In the genomic region with DNA sequence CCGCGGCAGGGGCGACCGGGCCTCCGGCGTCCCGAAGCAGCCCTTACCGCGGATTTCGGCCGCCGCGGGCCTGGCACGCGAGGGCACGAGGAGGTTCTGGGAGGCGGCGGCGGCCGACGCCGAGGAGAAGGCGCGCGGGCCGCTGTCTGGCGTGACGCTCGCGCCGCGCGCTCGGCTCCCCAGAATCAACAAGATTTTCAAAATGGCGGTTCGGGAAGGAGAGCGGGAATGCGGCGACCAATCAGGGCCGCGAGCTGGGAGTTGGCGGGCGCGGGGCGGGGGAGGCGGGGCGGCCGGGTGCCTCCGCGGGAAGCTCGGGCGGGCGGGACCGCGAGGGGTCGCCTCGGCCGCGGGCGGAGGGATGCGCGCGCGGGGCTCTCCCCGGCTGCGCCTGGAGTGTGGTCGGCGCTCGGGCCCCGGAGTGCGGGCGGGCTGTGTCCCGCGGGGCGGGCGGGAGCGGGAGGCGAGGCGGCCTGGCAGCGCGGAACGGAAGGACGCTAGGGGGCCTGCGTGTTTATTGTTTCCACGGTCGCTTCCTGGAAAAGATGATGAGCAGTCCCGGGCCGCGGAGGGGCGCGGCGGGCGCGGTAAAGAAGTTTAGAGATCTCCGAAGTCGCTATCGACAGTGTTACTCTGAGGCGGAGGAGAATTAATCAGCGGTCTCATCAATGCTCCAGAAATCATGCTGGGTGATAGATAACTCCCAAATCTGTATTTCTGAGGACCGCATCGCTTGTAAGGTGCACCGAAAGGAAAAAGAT, we compare ENCODE assay signal across 8 cellular contexts. TPM values are rescaled to one million over a fixed set of nuclear protein-coding genes. Genes with fewer than 3 reads are reported as not detected.
A peak's percentile ranks its signal among the peaks of the same experiment; 100 is the strongest.
DNase-seq lines count a peak whose midpoint lies in the region; ATAC-seq and TF ChIP-seq lines count a peak whose summit lies in the region.

A gene with protein sequence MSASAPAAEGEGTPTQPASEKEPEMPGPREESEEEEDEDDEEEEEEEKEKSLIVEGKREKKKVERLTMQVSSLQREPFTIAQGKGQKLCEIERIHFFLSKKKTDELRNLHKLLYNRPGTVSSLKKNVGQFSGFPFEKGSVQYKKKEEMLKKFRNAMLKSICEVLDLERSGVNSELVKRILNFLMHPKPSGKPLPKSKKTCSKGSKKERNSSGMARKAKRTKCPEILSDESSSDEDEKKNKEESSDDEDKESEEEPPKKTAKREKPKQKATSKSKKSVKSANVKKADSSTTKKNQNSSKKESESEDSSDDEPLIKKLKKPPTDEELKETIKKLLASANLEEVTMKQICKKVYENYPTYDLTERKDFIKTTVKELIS (minus strand): TSS at position 193 of the 761 bp plus-strand sequence. CDS start 543 bp downstream, outside the sequence.

- peak within 1 kb of the TSS; percentile 92 for H4K8ac ChIP-seq in trophoblast cell (ENCODE audit: low read depth, low read length)

- H2BK12ac ChIP-seq in trophoblast cell (ENCODE audit: low read length) = no peak within 1 kb of the TSS

- H3K4ac ChIP-seq in trophoblast cell (ENCODE audit: low read depth, low read length) = peak within 1 kb of the TSS; percentile 97

- peak within 1 kb of the TSS; percentile 91 for H2BK5ac ChIP-seq in trophoblast cell (ENCODE audit: low read depth, low read length, poor library complexity)

- TF ChIP-seq CTCF in GM12865 (IDR thresholded peaks at IDR 0.05; ENCODE audit: insufficient read depth, low read depth, low read length, missing control alignments) (peak; percentile 45), cardiac muscle cell (IDR thresholded peaks at IDR 0.05; ENCODE audit: low read depth, low read length) (peak; percentile 52), tibial artery (IDR thresholded peaks at IDR 0.05) (peak; percentile 57 to 59)

- peak within 1 kb of the TSS; percentile 95 for H3K14ac ChIP-seq in trophoblast cell (ENCODE audit: low read length)

- H4K12ac ChIP-seq in trophoblast cell (ENCODE audit: low read depth, low read length) = peak within 1 kb of the TSS; percentile 82

- H3K9ac ChIP-seq in trophoblast cell (ENCODE audit: low read length) = peak within 1 kb of the TSS; percentile 99

- no peaks in the 10 kb centered on the region for H3K4me1 ChIP-seq in cardiac muscle cell (ENCODE audit: low read depth)
- peaks cover 3 to 8% of the 10 kb centered on the region in 2 experiments for H3K4me1 ChIP-seq in trophoblast cell (ENCODE audit: control insufficient read depth in 1 of 2, insufficient read depth in 2 of 2, low read length in 2 of 2)
- H3K4me1 ChIP-seq in tibial artery = peaks cover 0 to 34% (median 24%) of the 10 kb centered on the region in 4 donors

- H3K9me3 ChIP-seq in cardiac muscle cell (ENCODE audit: low read depth) = no peaks in the 10 kb centered on the region
- peaks cover 2% of the 10 kb centered on the region for H3K9me3 ChIP-seq in trophoblast cell (ENCODE audit: insufficient read depth, low read depth, low read length)
- no peaks in the 10 kb centered on the region for H3K9me3 ChIP-seq in tibial artery

- H3K23ac ChIP-seq in trophoblast cell (ENCODE audit: low read length) = no peak within 1 kb of the TSS

- no peaks in the 10 kb centered on the region for H3K36me3 ChIP-seq in cardiac muscle cell
- H3K36me3 ChIP-seq in trophoblast cell (ENCODE audit: control insufficient read depth in 1 of 2, insufficient read depth in 2 of 2, low read length in 2 of 2) = peaks cover 2 to 3% of the 10 kb centered on the region in 2 experiments
- no peaks in the 10 kb centered on the region for H3K36me3 ChIP-seq in tibial artery

- peaks cover 27% of the 10 kb centered on the region for H3K79me2 ChIP-seq in trophoblast cell (ENCODE audit: control insufficient read depth, insufficient read depth, low read length, poor library complexity)

- peak within 1 kb of the TSS; percentile 96 for H4K91ac ChIP-seq in trophoblast cell (ENCODE audit: low read depth, low read length)

- H3K4me3 ChIP-seq in GM12865 (ENCODE audit: low read depth, low read length) = peak within 1 kb of the TSS; percentile 83
- H3K4me3 ChIP-seq in cardiac muscle cell = peak within 1 kb of the TSS; percentile 51
- peak within 1 kb of the TSS; percentile 98 for H3K4me3 ChIP-seq in trophoblast cell (ENCODE audit: low read depth, low read length)
- peak within 1 kb of the TSS; percentile 86 to 99 for H3K4me3 ChIP-seq in tibial artery

- peak within 1 kb of the TSS; percentile 88 for H2AFZ ChIP-seq in trophoblast cell (ENCODE audit: insufficient read depth, low read length, poor library complexity)

- peak within 1 kb of the TSS; percentile 93 for H3K4me2 ChIP-seq in trophoblast cell (ENCODE audit: low read length)

- peak; percentile 83 for DNase-seq in GM12865 (ENCODE audit: low read depth)
- peak; percentile 81 for DNase-seq in NCI-H128 (lab: John Stamatoyannopoulos, UW; ENCODE audit: unreplicated experiment)
- DNase-seq in SW480 (ENCODE audit: low spot score) = peak; percentile 75
- DNase-seq in activated naive CD8-positive, alpha-beta T cell treated with anti-CD3 and anti-CD28 coated beads, Interleukin-2, amount 50 U/mL, for 16 hours (ENCODE audit: low read depth, low spot score) = peak; percentile 58
- DNase-seq in cardiac muscle cell (ENCODE audit: low read depth in 1 of 2, low spot score in 1 of 2) = peak; percentile 87 to 93
- DNase-seq in trophoblast cell = peak; percentile 63 to 83
- DNase-seq in tibial artery = peak; percentile 83 to 91

- H2AK5ac ChIP-seq in trophoblast cell (ENCODE audit: low read length) = peak within 1 kb of the TSS; percentile 77

- H2BK120ac ChIP-seq in trophoblast cell (ENCODE audit: insufficient read depth, low read length, poor library complexity) = peak within 1 kb of the TSS; percentile 92

- no peaks in the 10 kb centered on the region for H3K27me3 ChIP-seq in cardiac muscle cell
- H3K27me3 ChIP-seq in trophoblast cell (ENCODE audit: insufficient read depth, low read length) = no peaks in the 10 kb centered on the region
- no peaks in the 10 kb centered on the region for H3K27me3 ChIP-seq in tibial artery

- H3K27ac ChIP-seq in cardiac muscle cell (peak within 1 kb of the TSS; percentile 93), trophoblast cell (ENCODE audit: low read depth, low read length) (peak within 1 kb of the TSS; percentile 94), tibial artery (peak within 1 kb of the TSS; percentile 86 to 98)

- ATAC-seq in HG02642 (IDR thresholded peaks at IDR 0.05; ENCODE audit: poor library complexity, unreplicated experiment) = peak; percentile 41

- peaks cover 13% of the 10 kb centered on the region for H3K79me1 ChIP-seq in trophoblast cell (ENCODE audit: low read length)

- intact Hi-C loops in tibial artery (cut with DNase I; ENCODE audit: low total_unique reads) = loop anchor here (10.0 kb wide), 1 partner anchor 110 kb away; a partner anchor contains a TSS

- peak within 1 kb of the TSS; percentile 87 for H3K18ac ChIP-seq in trophoblast cell (ENCODE audit: low read length)

- WGBS in trophoblast cell (ENCODE audit: extremely low coverage, insufficient coverage, insufficient read length) = no CpG with 5 or more reads among the region's 102 CpGs

RNA-seq across cellular contexts. Expression of the gene that starts here (rescaled TPM):
- total RNA-seq in cardiac muscle cell = 95.3 and 128 TPM in 2 replicates
- 80.8 and 90.6 TPM in 2 replicates for polyA plus RNA-seq in cardiac muscle cell
- 71.5 and 79.3 TPM in 2 replicates for polyA plus RNA-seq in trophoblast cell (2013)

Comparison
In these comparisons a context has a peak if more than half of its experiments do, and no peak if none do; other contexts are left out.
1. Peak in every context shown above with its lines: DNase-seq, ATAC-seq, H3K4me3 ChIP-seq and H3K27ac ChIP-seq.